In genomic region chr2:18232731-18233438, GRCh38 we compare ENCODE assay signal across 1 cellular context.
TF ChIP-seq lines count a peak whose summit lies in the region.

No MANE protein-coding gene starts in this region.

TF ChIP-seq in SK-N-SH, 30 proteins besides CTCF, POLR2A, EP300 and RAD21 (continued from another document):
- TF ChIP-seq, protein P1, sequence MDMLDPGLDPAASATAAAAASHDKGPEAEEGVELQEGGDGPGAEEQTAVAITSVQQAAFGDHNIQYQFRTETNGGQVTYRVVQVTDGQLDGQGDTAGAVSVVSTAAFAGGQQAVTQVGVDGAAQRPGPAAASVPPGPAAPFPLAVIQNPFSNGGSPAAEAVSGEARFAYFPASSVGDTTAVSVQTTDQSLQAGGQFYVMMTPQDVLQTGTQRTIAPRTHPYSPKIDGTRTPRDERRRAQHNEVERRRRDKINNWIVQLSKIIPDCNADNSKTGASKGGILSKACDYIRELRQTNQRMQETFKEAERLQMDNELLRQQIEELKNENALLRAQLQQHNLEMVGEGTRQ (IDR thresholded peaks at IDR 0.05; ENCODE audit: borderline replicate concordance, low read depth, low read length), result no peak
- TF ChIP-seq TCF12 (IDR thresholded peaks at IDR 0.05) (no peak), EZH2phosphoT487 (IDR thresholded peaks at IDR 0.05; ENCODE audit: borderline replicate concordance, low read depth) (no peak)
